ENCODE assay signal across 1 cellular context in genomic region chr15:59372352-59373211, GRCh38.
TF ChIP-seq lines count a peak whose summit lies in the region.

Gene MYO1E (minus strand): TSS chr15:59372871. CDS start chr15:59372500, 371 bp downstream.

TF ChIP-seq in HepG2, 621 proteins besides CTCF, POLR2A, EP300 and RAD21 (continued from another document):
- TF ChIP-seq ZBTB43 (CRISPR knock-in tag; conservative IDR thresholded peaks at IDR 0.05) (0 out of 2 replicates have a peak, but pooled peaks have one; percentile 49), POLR2G (IDR thresholded peaks at IDR 0.05; ENCODE audit: low read depth, low read length) (peak; percentile 89), RFXAP (CRISPR knock-in tag; IDR thresholded peaks at IDR 0.05; ENCODE audit: borderline replicate concordance) (peak; percentile 92), ZBTB2 (CRISPR knock-in tag; IDR thresholded peaks at IDR 0.05; ENCODE audit: low read depth) (no peak), GABPA (IDR thresholded peaks at IDR 0.05; ENCODE audit: low read depth, low read length) (no peak), GABPA (CRISPR knock-in tag; IDR thresholded peaks at IDR 0.05; ENCODE audit: low read depth) (peak; percentile 49; the same call in 1 of the 2 replicates), ZSCAN21 (CRISPR knock-in tag; IDR thresholded peaks at IDR 0.05; ENCODE audit: borderline replicate concordance) (no peak; the same call in 1 of the 2 replicates), NFRKB (IDR thresholded peaks at IDR 0.05) (no peak), SPEN (CRISPR knock-in tag; IDR thresholded peaks at IDR 0.05; ENCODE audit: low read depth) (peak; percentile 57), ZFP37 (CRISPR knock-in tag; IDR thresholded peaks at IDR 0.05; ENCODE audit: borderline replicate concordance) (no peak), HDAC2 (CRISPR knock-in tag; IDR thresholded peaks at IDR 0.05) (peak; percentile 52), ASH2L (IDR thresholded peaks at IDR 0.05; ENCODE audit: insufficient read length, low read depth, low read length) (peak; percentile 81), ZNF326 (CRISPR knock-in tag; IDR thresholded peaks at IDR 0.05; ENCODE audit: borderline replicate concordance) (no peak), AHR (CRISPR knock-in tag; IDR thresholded peaks at IDR 0.05) (no peak), NONO (IDR thresholded peaks at IDR 0.05) (no peak), NONO (CRISPR knock-in tag; conservative IDR thresholded peaks at IDR 0.05) (peak; percentile 61; the same call in 1 of the 2 replicates), ZNF414 (CRISPR knock-in tag; IDR thresholded peaks at IDR 0.05) (peak; percentile 77; the same call in 1 of the 2 replicates), CENPX (CRISPR knock-in tag; IDR thresholded peaks at IDR 0.05) (no peak), CCDC6 (CRISPR knock-in tag; IDR thresholded peaks at IDR 0.05) (no peak), ZNF619 (CRISPR knock-in tag; IDR thresholded peaks at IDR 0.05) (no peak), ZNF850 (CRISPR knock-in tag; conservative IDR thresholded peaks at IDR 0.05) (no peak), FOSL1 (CRISPR knock-in tag; IDR thresholded peaks at IDR 0.05; ENCODE audit: borderline replicate concordance) (no peak), ZFX (CRISPR knock-in tag; IDR thresholded peaks at IDR 0.05; ENCODE audit: low read depth) (peak; percentile 73), HNRNPUL1 (IDR thresholded peaks at IDR 0.05; ENCODE audit: low read depth, low read length) (no peak), GTF3A (CRISPR knock-in tag; conservative IDR thresholded peaks at IDR 0.05) (no peak), ZFP36L1 (CRISPR knock-in tag; IDR thresholded peaks at IDR 0.05) (no peak), PREB (CRISPR knock-in tag; IDR thresholded peaks at IDR 0.05) (no peak), FOXP1 (IDR thresholded peaks at IDR 0.05) (no peak), FOXP1 (CRISPR knock-in tag; IDR thresholded peaks at IDR 0.05) (no peak), RFX1 (IDR thresholded peaks at IDR 0.05) (no peak), AHDC1 (CRISPR knock-in tag; IDR thresholded peaks at IDR 0.05; ENCODE audit: borderline replicate concordance) (no peak), XRCC5 (optimal IDR thresholded peaks at IDR 0.05; ENCODE audit: low read length) (peak; percentile 78), RAD51 (IDR thresholded peaks at IDR 0.05; ENCODE audit: borderline replicate concordance) (no peak), ESRRA (CRISPR knock-in tag; IDR thresholded peaks at IDR 0.05; ENCODE audit: low read depth) (no peak), KAT2B (IDR thresholded peaks at IDR 0.05; ENCODE audit: borderline replicate concordance, low read depth, low read length) (no peak), ZNF747 (CRISPR knock-in tag; IDR thresholded peaks at IDR 0.05; ENCODE audit: borderline replicate concordance) (peak; percentile 68; the same call in 1 of the 2 replicates), NCOR1 (IDR thresholded peaks at IDR 0.05; ENCODE audit: borderline replicate concordance, low read length) (no peak), ZFP62 (CRISPR knock-in tag; IDR thresholded peaks at IDR 0.05) (no peak), ZNF576 (CRISPR knock-in tag; IDR thresholded peaks at IDR 0.05) (0 out of 2 replicates have a peak, but pooled peaks have one; percentile 68), ZBTB14 (CRISPR knock-in tag; IDR thresholded peaks at IDR 0.05) (no peak), ZNF34 (CRISPR knock-in tag; IDR thresholded peaks at IDR 0.05; ENCODE audit: borderline replicate concordance) (no peak), ZFP82 (CRISPR knock-in tag; IDR thresholded peaks at IDR 0.05; ENCODE audit: borderline replicate concordance) (0 out of 2 replicates have a peak, but pooled peaks have one; percentile 19), GRHL1 (CRISPR knock-in tag; conservative IDR thresholded peaks at IDR 0.05) (no peak), RNF2 (conservative IDR thresholded peaks at IDR 0.05; ENCODE audit: low read depth) (0 out of 2 replicates have a peak, but pooled peaks have one; percentile 67), DR1 (CRISPR knock-in tag; IDR thresholded peaks at IDR 0.05) (peak; percentile 88), POGZ (CRISPR knock-in tag; IDR thresholded peaks at IDR 0.05) (peak; percentile 91), HMGXB3 (CRISPR knock-in tag; IDR thresholded peaks at IDR 0.05; ENCODE audit: borderline replicate concordance) (peak; percentile 96), TAF15 (IDR thresholded peaks at IDR 0.05; ENCODE audit: low read depth, low read length, poor library complexity, severe bottlenecking) (peak; percentile 88), THAP7 (CRISPR knock-in tag; IDR thresholded peaks at IDR 0.05) (peak; percentile 60; the same call in 1 of the 2 replicates)
